Comparison of ENCODE assay signal across 9 cellular contexts in the genomic region with DNA sequence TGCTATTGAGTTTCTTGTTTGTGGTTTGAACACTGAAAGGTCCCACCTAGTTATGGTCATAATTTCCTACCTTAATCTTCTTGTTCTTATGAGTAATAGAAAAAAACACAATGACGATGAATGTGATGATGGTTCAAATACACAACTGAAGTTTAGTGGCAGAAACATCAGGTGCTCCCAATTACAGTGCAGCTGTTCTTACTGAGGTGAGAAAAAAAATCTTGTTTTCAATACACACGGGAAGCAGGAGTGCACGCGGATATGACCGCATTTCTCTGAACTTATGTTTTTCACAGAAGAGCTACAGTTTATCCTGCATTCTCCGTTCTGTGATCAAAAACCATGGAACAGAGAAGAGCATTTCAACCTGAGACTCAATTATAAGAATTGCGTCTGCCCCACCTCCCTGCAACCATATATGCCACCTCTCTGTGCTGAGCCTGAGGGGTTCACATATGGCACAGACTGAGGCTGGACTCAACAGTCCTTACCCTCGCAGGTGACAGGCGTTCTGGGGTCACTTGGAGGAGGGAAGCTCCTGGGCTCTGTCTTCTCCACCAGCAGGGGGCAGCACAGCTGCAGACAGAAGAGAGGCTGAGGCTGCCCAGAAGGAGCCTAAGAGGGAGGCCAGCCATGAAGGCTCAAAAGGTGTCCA.
A peak's percentile ranks its signal among the peaks of the same experiment; 100 is the strongest.
DNase-seq lines count a peak whose midpoint lies in the region; ATAC-seq and TF ChIP-seq lines count a peak whose summit lies in the region.
"Had no signal": no experiment of that assay in that cellular context is flagged by ENCODE, and none has a peak within 500 bp of the region (broad histone marks: within the 10 kb centered on the region; RNA-seq: fewer than 3 reads in every experiment).

No MANE protein-coding gene starts in this region.

- intact Hi-C loops in A673 (cut with micrococcal nuclease; ENCODE audit: unreplicated experiment) = no loop called here
- intact Hi-C loops in transverse colon (cut with DNase I; ENCODE audit: low total_unique reads) = no loop called here

- H3K27ac ChIP-seq in A673 (ENCODE audit: low read depth, low read length, poor library complexity, severe bottlenecking) = no peak overlapping the region
- H3K27ac ChIP-seq in parathyroid adenoma = no peak overlapping the region
- H3K27ac ChIP-seq in transverse colon = no peak overlapping the region
- H3K27ac ChIP-seq: ovary had no signal

- DNase-seq in A673 (ENCODE audit: low spot score) (peak; percentile 64), GM13977 (ENCODE audit: low spot score) (peak; percentile 68), NOMO-1 treated with DMSO at 0.1 percent for 48 hours (lab: John Stamatoyannopoulos, UW; ENCODE audit: unreplicated experiment) (peak; percentile 48), activated T-cell treated with anti-CD3 and anti-CD28 coated beads for 24 hours (ENCODE audit: low read depth) (peak; percentile 54), fibroblast of pulmonary artery (ENCODE audit: low read depth) (peak; percentile 56), transverse colon (peak; percentile 69)

- BruUV-seq in A673 (replicated peaks; lab: Mats Ljungman, UMichigan) = no TSS peak

- no peak overlapping the region for H3K4me2 ChIP-seq in parathyroid adenoma (ENCODE audit: low read length)

- CTCF ChIA-PET in A673 (lab: Charles Lee) = interaction anchor here (1.3 kb wide), 1 partner anchor 96 kb away, joined by 14 read pairs; no protein-coding TSS in a partner anchor

- H3K79me2 ChIP-seq in parathyroid adenoma = no peaks in the 10 kb centered on the region

- H3K4me1 ChIP-seq in A673 (ENCODE audit: insufficient read depth, low read length, poor library complexity, severe bottlenecking) (no peaks in the 10 kb centered on the region), parathyroid adenoma (no peaks in the 10 kb centered on the region), transverse colon (peaks cover 0 to 8% (median 4%) of the 10 kb centered on the region in 4 donors)

- 48 to 52% methylated on average over 6 to 9 of the region's 9 CpGs for WGBS in transverse colon (ENCODE audit: low coverage in 1 of 2), 2 donors

- TF ChIP-seq EP300 in transverse colon (IDR thresholded peaks at IDR 0.05; ENCODE audit: low read depth) = no peak

- in situ Hi-C loops in GM13977 (cut with MboI; ENCODE audit: low pct_unique_long_range_greater_than_20kb, low sequenced_read_pairs, unreplicated experiment) (no loop called here), transverse colon (cut with MboI; ENCODE audit: low pct_ligation_motif_present in 1 of 4, low pct_unique_long_range_greater_than_20kb in 1 of 4, low sequenced_read_pairs in 3 of 4) (no loop called here)

- H3K9ac ChIP-seq in parathyroid adenoma = no peak overlapping the region

- H3K4me3 ChIP-seq in A673 (ENCODE audit: low read depth, low read length, poor library complexity, severe bottlenecking) (no peak overlapping the region), fibroblast of pulmonary artery (replicated peaks; ENCODE audit: low read depth, low read length) (no peak overlapping the region), parathyroid adenoma (ENCODE audit: low read depth, low read length) (no peak overlapping the region), transverse colon (no peak overlapping the region)
- H3K4me3 ChIP-seq: ovary had no signal

- ATAC-seq in HG03571 (IDR thresholded peaks at IDR 0.05; ENCODE audit: unreplicated experiment) = no peak

- H3K27me3 ChIP-seq in A673 (replicated peaks; ENCODE audit: insufficient read depth, low read depth, low read length, poor library complexity) (peaks cover 14% of the 10 kb centered on the region), parathyroid adenoma (ENCODE audit: control insufficient read depth, insufficient read depth, low read length) (no peaks in the 10 kb centered on the region), transverse colon (no peaks in the 10 kb centered on the region)
- H3K27me3 ChIP-seq: ovary had no signal

- no peak for TF ChIP-seq POLR2A in transverse colon (IDR thresholded peaks at IDR 0.05)

- H3K9me3 ChIP-seq in A673 (ENCODE audit: low read depth, low read length, poor library complexity, severe bottlenecking) (no peaks in the 10 kb centered on the region), parathyroid adenoma (ENCODE audit: control insufficient read depth, low read length) (no peaks in the 10 kb centered on the region), transverse colon (no peaks in the 10 kb centered on the region)
- H3K9me3 ChIP-seq: ovary had no signal

- H2AFZ ChIP-seq in parathyroid adenoma = no peak overlapping the region

- TF ChIP-seq CTCF in A673 (conservative IDR thresholded peaks at IDR 0.05; ENCODE audit: low read depth, low read length) = peak; percentile 94
- peak; percentile 35 for TF ChIP-seq CTCF in GM13977 (IDR thresholded peaks at IDR 0.05; ENCODE audit: extremely low read depth, insufficient read depth, missing control alignments)
- TF ChIP-seq CTCF in fibroblast of pulmonary artery (IDR thresholded peaks at IDR 0.05; ENCODE audit: low read length, missing control alignments) = peak; percentile 96
- TF ChIP-seq CTCF in parathyroid adenoma (IDR thresholded peaks at IDR 0.05) = peak; percentile 30
- peak; percentile 58 to 75 (median 70) for TF ChIP-seq CTCF in transverse colon (IDR thresholded peaks at IDR 0.05)

- POLR2A ChIA-PET in A673 (lab: Charles Lee; ENCODE audit: low non-redundant PET) = no interaction called here

- H3K36me3 ChIP-seq in A673 (ENCODE audit: insufficient read depth, low read length, poor library complexity, severe bottlenecking) (no peaks in the 10 kb centered on the region), parathyroid adenoma (ENCODE audit: control insufficient read depth, insufficient read depth, low read length) (no peaks in the 10 kb centered on the region), transverse colon (no peaks in the 10 kb centered on the region)
- H3K36me3 ChIP-seq: ovary had no signal

Comparison
In these comparisons a context has a peak if more than half of its experiments do, and no peak if none do; other contexts are left out.
1. CTCF ChIP-seq: peak in every context shown above with its lines; median percentile 96 in fibroblast of pulmonary artery; 94 in A673; 70 in transverse colon; 35 in GM13977; 30 in parathyroid adenoma.